Comparison of ENCODE assay signal across 1 cellular context in the genomic region with DNA sequence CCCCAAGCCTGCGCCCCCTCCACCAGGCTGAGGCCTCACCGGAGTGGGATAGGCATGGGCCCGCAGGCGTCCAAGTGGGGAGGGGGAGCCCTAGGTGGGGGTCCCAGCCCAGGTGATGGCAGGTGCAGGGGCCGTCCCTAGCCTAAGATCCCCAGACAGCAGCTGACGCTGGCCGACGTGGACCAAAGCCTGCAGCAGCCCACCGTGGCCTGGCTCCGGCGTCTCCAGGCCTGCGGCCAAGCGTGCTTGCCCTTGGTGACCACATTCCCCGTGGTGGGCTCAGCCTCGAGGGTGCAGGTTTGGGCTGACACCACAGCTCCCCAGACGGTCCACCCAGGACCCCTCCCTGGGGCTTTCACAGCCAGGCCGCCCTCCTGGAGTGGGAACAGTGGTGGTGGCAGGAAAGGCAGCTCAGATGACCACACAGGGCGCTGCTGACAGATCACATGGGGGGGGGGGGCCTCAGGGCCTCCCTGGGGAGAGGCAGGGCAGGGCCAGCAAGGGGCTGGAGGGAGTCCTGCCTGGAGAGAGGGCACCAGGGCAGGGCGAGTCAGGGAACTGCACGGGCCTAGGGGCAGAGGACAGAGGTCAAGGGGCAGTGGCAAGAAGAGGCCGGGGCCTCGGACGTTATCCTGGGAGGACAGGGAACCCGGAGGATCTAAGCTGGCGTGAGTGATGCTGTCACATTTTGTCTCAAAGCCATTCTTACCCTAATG.
TF ChIP-seq lines count a peak whose summit lies in the region.

No MANE protein-coding gene starts in this region.

TF ChIP-seq in K562, 482 proteins besides CTCF, POLR2A, EP300 and RAD21:
- TF ChIP-seq ZFP36 (IDR thresholded peaks at IDR 0.05; ENCODE audit: low read depth, low read length, partially characterized antibody) (no peak), POLR2G (IDR thresholded peaks at IDR 0.05; ENCODE audit: low read depth, low read length) (peak; percentile 53; the same call in 1 of the 2 replicates), RBM22 (IDR thresholded peaks at IDR 0.05; ENCODE audit: low read depth, low read length, poor library complexity, severe bottlenecking) (peak; percentile 43), ZNF134 (CRISPR knock-in tag; conservative IDR thresholded peaks at IDR 0.05) (no peak), FIP1L1 (IDR thresholded peaks at IDR 0.05; ENCODE audit: low read depth, low read length, poor library complexity, severe bottlenecking) (peak; percentile 27), NR2C1 (IDR thresholded peaks at IDR 0.05) (peak; percentile 37; the same call in 1 of the 2 replicates), NR2C1 (tag; IDR thresholded peaks at IDR 0.05) (peak; percentile 60)
- TF ChIP-seq, protein P1, sequence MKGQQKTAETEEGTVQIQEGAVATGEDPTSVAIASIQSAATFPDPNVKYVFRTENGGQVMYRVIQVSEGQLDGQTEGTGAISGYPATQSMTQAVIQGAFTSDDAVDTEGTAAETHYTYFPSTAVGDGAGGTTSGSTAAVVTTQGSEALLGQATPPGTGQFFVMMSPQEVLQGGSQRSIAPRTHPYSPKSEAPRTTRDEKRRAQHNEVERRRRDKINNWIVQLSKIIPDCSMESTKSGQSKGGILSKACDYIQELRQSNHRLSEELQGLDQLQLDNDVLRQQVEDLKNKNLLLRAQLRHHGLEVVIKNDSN (CRISPR knock-in tag; IDR thresholded peaks at IDR 0.05): 0 out of 2 replicates have a peak, but pooled peaks have one; percentile 37
- TF ChIP-seq, protein P2, sequence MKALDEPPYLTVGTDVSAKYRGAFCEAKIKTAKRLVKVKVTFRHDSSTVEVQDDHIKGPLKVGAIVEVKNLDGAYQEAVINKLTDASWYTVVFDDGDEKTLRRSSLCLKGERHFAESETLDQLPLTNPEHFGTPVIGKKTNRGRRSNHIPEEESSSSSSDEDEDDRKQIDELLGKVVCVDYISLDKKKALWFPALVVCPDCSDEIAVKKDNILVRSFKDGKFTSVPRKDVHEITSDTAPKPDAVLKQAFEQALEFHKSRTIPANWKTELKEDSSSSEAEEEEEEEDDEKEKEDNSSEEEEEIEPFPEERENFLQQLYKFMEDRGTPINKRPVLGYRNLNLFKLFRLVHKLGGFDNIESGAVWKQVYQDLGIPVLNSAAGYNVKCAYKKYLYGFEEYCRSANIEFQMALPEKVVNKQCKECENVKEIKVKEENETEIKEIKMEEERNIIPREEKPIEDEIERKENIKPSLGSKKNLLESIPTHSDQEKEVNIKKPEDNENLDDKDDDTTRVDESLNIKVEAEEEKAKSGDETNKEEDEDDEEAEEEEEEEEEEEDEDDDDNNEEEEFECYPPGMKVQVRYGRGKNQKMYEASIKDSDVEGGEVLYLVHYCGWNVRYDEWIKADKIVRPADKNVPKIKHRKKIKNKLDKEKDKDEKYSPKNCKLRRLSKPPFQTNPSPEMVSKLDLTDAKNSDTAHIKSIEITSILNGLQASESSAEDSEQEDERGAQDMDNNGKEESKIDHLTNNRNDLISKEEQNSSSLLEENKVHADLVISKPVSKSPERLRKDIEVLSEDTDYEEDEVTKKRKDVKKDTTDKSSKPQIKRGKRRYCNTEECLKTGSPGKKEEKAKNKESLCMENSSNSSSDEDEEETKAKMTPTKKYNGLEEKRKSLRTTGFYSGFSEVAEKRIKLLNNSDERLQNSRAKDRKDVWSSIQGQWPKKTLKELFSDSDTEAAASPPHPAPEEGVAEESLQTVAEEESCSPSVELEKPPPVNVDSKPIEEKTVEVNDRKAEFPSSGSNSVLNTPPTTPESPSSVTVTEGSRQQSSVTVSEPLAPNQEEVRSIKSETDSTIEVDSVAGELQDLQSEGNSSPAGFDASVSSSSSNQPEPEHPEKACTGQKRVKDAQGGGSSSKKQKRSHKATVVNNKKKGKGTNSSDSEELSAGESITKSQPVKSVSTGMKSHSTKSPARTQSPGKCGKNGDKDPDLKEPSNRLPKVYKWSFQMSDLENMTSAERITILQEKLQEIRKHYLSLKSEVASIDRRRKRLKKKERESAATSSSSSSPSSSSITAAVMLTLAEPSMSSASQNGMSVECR (CRISPR knock-in tag; IDR thresholded peaks at IDR 0.05): 0 out of 2 replicates have a peak, but pooled peaks have one; percentile 27
- TF ChIP-seq, protein P3, sequence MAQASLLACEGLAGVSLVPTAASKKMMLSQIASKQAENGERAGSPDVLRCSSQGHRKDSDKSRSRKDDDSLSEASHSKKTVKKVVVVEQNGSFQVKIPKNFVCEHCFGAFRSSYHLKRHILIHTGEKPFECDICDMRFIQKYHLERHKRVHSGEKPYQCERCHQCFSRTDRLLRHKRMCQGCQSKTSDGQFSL (CRISPR knock-in tag; IDR thresholded peaks at IDR 0.05): 0 out of 2 replicates have a peak, but pooled peaks have one; percentile 55
- TF ChIP-seq, protein P3 (tag; IDR thresholded peaks at IDR 0.05): no peak
